ENCODE assay signal across 21 cellular contexts in genomic region chr3:37887062-37887461, GRCh38. TPM values are rescaled to one million over a fixed set of nuclear protein-coding genes. Genes with fewer than 3 reads are reported as not detected.
DNase-seq lines count a peak whose midpoint lies in the region; ATAC-seq and TF ChIP-seq lines count a peak whose summit lies in the region.
"Had no signal": no experiment of that assay in that cellular context is flagged by ENCODE, and none has a peak within 500 bp of the region (broad histone marks: within the 10 kb centered on the region; RNA-seq: fewer than 3 reads in every experiment).

No MANE protein-coding gene starts in this region.

- peak; percentile 83 for ATAC-seq in left lobe of liver
- ATAC-seq in stimulated activated naive B cell treated with anti-CD40 and anti-IgM and Interleukin-4, amounts not matched to agents 10 μg/mL and 1 μg/mL and 100 μg/mL, for 72 hours (replicated peaks), result no peak
- ATAC-seq: Right ventricle myocardium inferior had no signal

- DNase-seq in G401 (ENCODE audit: low spot score) (peak; percentile 87), caudate nucleus (lab: John Stamatoyannopoulos, UW) (peak in 1 of 61 donors; percentile 73), left lobe of liver (ENCODE audit: low spot score) (peak; percentile 62), stomach (peak; percentile 61), NCI-H1930 (lab: John Stamatoyannopoulos, UW) (no peak), SW 1271 (lab: John Stamatoyannopoulos, UW) (no peak)
- DNase-seq in stimulated activated naive B cell treated with anti-CD40 and anti-IgM and Interleukin-4, amounts not matched to agents 10 μg/mL and 1 μg/mL and 100 μg/mL, for 72 hours, result no peak
- DNase-seq: Caco-2; CD4-positive, alpha-beta T cell; DMS 273 treated with DMSO at 0.1 percent for 48 hours; GM23248; H9; HFFc6; Karpas-422; MV-4-11; NCI-H1105 treated with DMSO at 0.1 percent for 48 hours; NCI-H446 treated with DMSO at 0.1 percent for 48 hours; NCI-H526 treated with DMSO at 0.1 percent for 48 hours; OCI-M1 had no signal

- TF ChIP-seq POLR2A in stomach (IDR thresholded peaks at IDR 0.05), result no peak

- H3K4me1 Mint-ChIP-seq in stimulated activated naive B cell treated with anti-CD40 and anti-IgM and Interleukin-4, amounts not matched to agents 10 μg/mL and 1 μg/mL and 100 μg/mL, for 72 hours, result no peaks in the 10 kb centered on the region

- TF ChIP-seq EP300 in stomach (IDR thresholded peaks at IDR 0.05), result no peak

- H3K4me3 ChIP-seq in stomach, result no peak overlapping the region
- H3K4me3 ChIP-seq: BLaER1, GM23248 had no signal

- in situ Hi-C loops in G401 (cut with HindIII; ENCODE audit: low sequenced_read_pairs), result loop anchor here (5.0 kb wide), 1 partner anchor 70 kb away; no protein-coding TSS in a partner anchor

- no peak overlapping the region for H3K27ac Mint-ChIP-seq in stimulated activated naive B cell treated with anti-CD40 and anti-IgM and Interleukin-4, amounts not matched to agents 10 μg/mL and 1 μg/mL and 100 μg/mL, for 72 hours
- H3K27ac Mint-ChIP-seq: CD4-positive, alpha-beta T cell; H9; HFFc6 had no signal

- H3K27ac ChIP-seq in caudate nucleus (ENCODE audit: low read depth, low read length) (peak overlapping the region; percentile 27), stomach (peak overlapping the region in 3 of 5 donors; percentile 41 to 49 (median 44))
- H3K27ac ChIP-seq: BLaER1, GM23248 had no signal

- 30 to 65% (median 48%) methylated on average over 3 of the region's 3 CpGs for WGBS in stomach, 5 donors

- no peaks in the 10 kb centered on the region for H3K36me3 ChIP-seq in stomach
- H3K36me3 ChIP-seq: BLaER1 had no signal

- no peaks in the 10 kb centered on the region for H3K27me3 ChIP-seq in stomach
- H3K27me3 ChIP-seq: BLaER1 had no signal

- intact Hi-C loops in stomach (cut with DNase I; ENCODE audit: low total_unique reads), result no loop called here

- H3K4me1 ChIP-seq in stomach, result peaks cover 34 to 94% (median 65%) of the 10 kb centered on the region in 4 donors
- H3K4me1 ChIP-seq: Caco-2 had no signal

- H3K9me3 Mint-ChIP-seq in stimulated activated naive B cell treated with anti-CD40 and anti-IgM and Interleukin-4, amounts not matched to agents 10 μg/mL and 1 μg/mL and 100 μg/mL, for 72 hours, result no peaks in the 10 kb centered on the region
- H3K9me3 Mint-ChIP-seq: CD4-positive, alpha-beta T cell; H9; HFFc6 had no signal

- no peak overlapping the region for H3K4me3 Mint-ChIP-seq in stimulated activated naive B cell treated with anti-CD40 and anti-IgM and Interleukin-4, amounts not matched to agents 10 μg/mL and 1 μg/mL and 100 μg/mL, for 72 hours
- H3K4me3 Mint-ChIP-seq: CD4-positive, alpha-beta T cell; H9; HFFc6 had no signal

- H3K9me3 ChIP-seq in stomach, result no peaks in the 10 kb centered on the region
- H3K9me3 ChIP-seq: BLaER1, Caco-2 had no signal

- H3K27me3 Mint-ChIP-seq in stimulated activated naive B cell treated with anti-CD40 and anti-IgM and Interleukin-4, amounts not matched to agents 10 μg/mL and 1 μg/mL and 100 μg/mL, for 72 hours, result no peaks in the 10 kb centered on the region
- H3K27me3 Mint-ChIP-seq: CD4-positive, alpha-beta T cell had no signal

- no peak for TF ChIP-seq CTCF in stomach (IDR thresholded peaks at IDR 0.05)

- no peaks in the 10 kb centered on the region for H3K36me3 Mint-ChIP-seq in stimulated activated naive B cell treated with anti-CD40 and anti-IgM and Interleukin-4, amounts not matched to agents 10 μg/mL and 1 μg/mL and 100 μg/mL, for 72 hours

RNA-seq across cellular contexts. Expression of gene CTDSPL, which starts 25.4 kb away (rescaled TPM):
- 47.4 and 77.9 TPM in 2 replicates for total RNA-seq in G401 (2014; rRNA removed; shearing (Covaris generic))
- 22.1 TPM for total RNA-seq in left lobe of liver
- 10 to 100 TPM; 13.4 to 54.9 (median 39.7) TPM for total RNA-seq in stomach
- 10 to 100 TPM; 18.9 to 32.1 (median 28.3) TPM for polyA plus RNA-seq in stomach

Comparison
In these comparisons a context has a peak if more than half of its experiments do, and no peak if none do; other contexts are left out.
1. DNase-seq: peak in G401 (single experiment), left lobe of liver (single experiment) and stomach (single experiment); none in NCI-H1930 (0 of 2), SW 1271 (0 of 2) and stimulated activated naive B cell treated with anti-CD40 and anti-IgM and Interleukin-4, amounts not matched to agents 10 μg/mL and 1 μg/mL and 100 μg/mL, for 72 hours (single experiment).